In genomic region chr22:36453855-36454378, GRCh38 we compare ENCODE assay signal across 1 cellular context.
TF ChIP-seq lines count a peak whose summit lies in the region.

No MANE protein-coding gene starts in this region.

TF ChIP-seq in H1, 55 proteins besides CTCF, POLR2A, EP300 and RAD21:
- TF ChIP-seq JUND (IDR thresholded peaks at IDR 0.05; ENCODE audit: low read length): no peak
- no peak for TF ChIP-seq CBX5 (IDR thresholded peaks at IDR 0.05; ENCODE audit: low read depth, low read length)
- TF ChIP-seq EGR1 (IDR thresholded peaks at IDR 0.05; ENCODE audit: borderline replicate concordance, low read depth, low read length): no peak
- TF ChIP-seq ASH2L (IDR thresholded peaks at IDR 0.05; ENCODE audit: low read length): no peak
- no peak for TF ChIP-seq GTF2F1 (IDR thresholded peaks at IDR 0.05; ENCODE audit: borderline replicate concordance, low read depth, low read length)
- TF ChIP-seq POU5F1 (IDR thresholded peaks at IDR 0.05; ENCODE audit: low read depth, low read length): no peak
- TF ChIP-seq NRF1 (IDR thresholded peaks at IDR 0.05; ENCODE audit: low read depth, low read length): no peak
- no peak for TF ChIP-seq CHD2 (IDR thresholded peaks at IDR 0.05; ENCODE audit: low read length)
- no peak for TF ChIP-seq YY1 (IDR thresholded peaks at IDR 0.05; ENCODE audit: low read depth, low read length)
- TF ChIP-seq SUZ12 (IDR thresholded peaks at IDR 0.05; ENCODE audit: low read length): no peak
- no peak for TF ChIP-seq SP4 (IDR thresholded peaks at IDR 0.05; ENCODE audit: low read length)
- TF ChIP-seq BRCA1 (IDR thresholded peaks at IDR 0.05; ENCODE audit: low read depth, low read length): no peak
- no peak for TF ChIP-seq ATF3 (IDR thresholded peaks at IDR 0.05; ENCODE audit: insufficient read depth, low read depth, low read length)
- TF ChIP-seq ATF2 (IDR thresholded peaks at IDR 0.05; ENCODE audit: low read length): no peak
- no peak for TF ChIP-seq CBX8 (IDR thresholded peaks at IDR 0.05; ENCODE audit: borderline replicate concordance, low read depth, low read length)
- TF ChIP-seq CHD1 (IDR thresholded peaks at IDR 0.05; ENCODE audit: low read depth, low read length): no peak
- TF ChIP-seq JUN (IDR thresholded peaks at IDR 0.05; ENCODE audit: low read depth, low read length): no peak
- TF ChIP-seq TAF1 (IDR thresholded peaks at IDR 0.05; ENCODE audit: low read depth, low read length): no peak
- no peak for TF ChIP-seq MAX (IDR thresholded peaks at IDR 0.05)
- no peak for TF ChIP-seq BCL11A (IDR thresholded peaks at IDR 0.05; ENCODE audit: low read depth in 2 of 2, low read length in 2 of 2)
